In genomic region chr6:39029156-39030011, GRCh38 we compare ENCODE assay signal across 9 cellular contexts. TPM values are rescaled to one million over a fixed set of nuclear protein-coding genes. Genes with fewer than 3 reads are reported as not detected.
A peak's percentile ranks its signal among the peaks of the same experiment; 100 is the strongest.
DNase-seq lines count a peak whose midpoint lies in the region; ATAC-seq and TF ChIP-seq lines count a peak whose summit lies in the region.
"Had no signal": no experiment of that assay in that cellular context is flagged by ENCODE, and none has a peak within 500 bp of the region (broad histone marks: within the 10 kb centered on the region; RNA-seq: fewer than 3 reads in every experiment).

No MANE protein-coding gene starts in this region.

- H3K27ac ChIP-seq in parathyroid adenoma = no peak overlapping the region

- H3K36me3 Mint-ChIP-seq in WTC11 = no peaks in the 10 kb centered on the region

- CTCF ChIA-PET in WTC11 (lab: Charles Lee) = interaction anchor here (0.6 to 4.5 kb wide), 17 partner anchors 9 to 239 kb away, joined by 3 to 41 read pairs (median 7); partner anchors contain the start of genes GLP1R and SAYSD1

- no peak overlapping the region for H3K4me2 ChIP-seq in parathyroid adenoma (ENCODE audit: low read length)

- TF ChIP-seq CTCF in GM12864 (IDR thresholded peaks at IDR 0.05; ENCODE audit: low read depth, low read length, missing control alignments) = peak; percentile 90
- peak; percentile 92 for TF ChIP-seq CTCF in WTC11 (IDR thresholded peaks at IDR 0.05)
- peak; percentile 71 for TF ChIP-seq CTCF in epithelial cell of esophagus (IDR thresholded peaks at IDR 0.05; ENCODE audit: insufficient read depth, low read depth, low read length, missing control alignments)
- peak; percentile 60 for TF ChIP-seq CTCF in parathyroid adenoma (IDR thresholded peaks at IDR 0.05)

- H3K9me3 ChIP-seq in parathyroid adenoma (ENCODE audit: control insufficient read depth, low read length) = no peaks in the 10 kb centered on the region

- peaks cover 17% of the 10 kb centered on the region for H3K27me3 Mint-ChIP-seq in WTC11 (ENCODE audit: low read depth)

- ATAC-seq in HG03520 (IDR thresholded peaks at IDR 0.05; ENCODE audit: unreplicated experiment) (peak; percentile 48), WTC11 (peak; percentile 99)

- peaks cover 8% of the 10 kb centered on the region for H3K4me1 Mint-ChIP-seq in WTC11

- no peaks in the 10 kb centered on the region for H3K36me3 ChIP-seq in parathyroid adenoma (ENCODE audit: control insufficient read depth, insufficient read depth, low read length)

- H3K27me3 ChIP-seq in parathyroid adenoma (ENCODE audit: control insufficient read depth, insufficient read depth, low read length) = no peaks in the 10 kb centered on the region

- H3K4me1 ChIP-seq in parathyroid adenoma = no peaks in the 10 kb centered on the region

- H3K27ac Mint-ChIP-seq in WTC11 = no peak overlapping the region

- H3K9me3 Mint-ChIP-seq in WTC11 = no peaks in the 10 kb centered on the region

- DNase-seq in GM12864 (ENCODE audit: low read depth) (no peak), WTC11 (ENCODE audit: low spot score) (peak; percentile 80), epithelial cell of esophagus (ENCODE audit: low read depth) (peak; percentile 19), GDM1 (lab: John Stamatoyannopoulos, UW) (no peak), NCI-H1694 (lab: John Stamatoyannopoulos, UW) (no peak), DMS153 (lab: John Stamatoyannopoulos, UW) (no peak)

- no peaks in the 10 kb centered on the region for H3K79me2 ChIP-seq in parathyroid adenoma

- H3K9ac ChIP-seq in parathyroid adenoma = no peak overlapping the region

- no peak overlapping the region for H3K4me3 ChIP-seq in GM12864 (ENCODE audit: low read depth, low read length)
- no peak overlapping the region for H3K4me3 ChIP-seq in epithelial cell of esophagus (ENCODE audit: low read length)
- no peak overlapping the region for H3K4me3 ChIP-seq in parathyroid adenoma (ENCODE audit: low read depth, low read length)
- H3K4me3 ChIP-seq: skin epidermis had no signal

- no peak overlapping the region for H3K4me3 Mint-ChIP-seq in WTC11

- H2AFZ ChIP-seq in parathyroid adenoma = no peak overlapping the region

- POLR2A ChIA-PET in WTC11 (lab: Charles Lee) = no interaction called here

TF ChIP-seq in WTC11, 78 proteins besides CTCF, POLR2A, EP300 and RAD21:
- no peak for TF ChIP-seq NFYB (CRISPR knock-in tag; conservative IDR thresholded peaks at IDR 0.05; ENCODE audit: low read depth)
- TF ChIP-seq HMGXB4 (CRISPR knock-in tag; IDR thresholded peaks at IDR 0.05) = 0 out of 2 replicates have a peak, but pooled peaks have one; percentile 28
- no peak for TF ChIP-seq MYBL2 (CRISPR knock-in tag; IDR thresholded peaks at IDR 0.05)

RNA-seq across cellular contexts. Expression of gene GLP1R, which starts 19.2 kb away (rescaled TPM):
- 1.8 to 2.2 TPM (median 2.1 TPM) in 3 replicates for total RNA-seq in WTC11 (2021)

Comparison
In these comparisons a context has a peak if more than half of its experiments do, and no peak if none do; other contexts are left out.
1. DNase-seq: peak in WTC11 (single experiment) and epithelial cell of esophagus (single experiment); none in GM12864 (single experiment), GDM1 (single experiment), NCI-H1694 (single experiment) and DMS153 (single experiment).
2. Peak in every context shown above with its lines, with median percentiles within 50 percentile points of each other: CTCF ChIP-seq.